ENCODE assay signal across 10 cellular contexts in the genomic region with DNA sequence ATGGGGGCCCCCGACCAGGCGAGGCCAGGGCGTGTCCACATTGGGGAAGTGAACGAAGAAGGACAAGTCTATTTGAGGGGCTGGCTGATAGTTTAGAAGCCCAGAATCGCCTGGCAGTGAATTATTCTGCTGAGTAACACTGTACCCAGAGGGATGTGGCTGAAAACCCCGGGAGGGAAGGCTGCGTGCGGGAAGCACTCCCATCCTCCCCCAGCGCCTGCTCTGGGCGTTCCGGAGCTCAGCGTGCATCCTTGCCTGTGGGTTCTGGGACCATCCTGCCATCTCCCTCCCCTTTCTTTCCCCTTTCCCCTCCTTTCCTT.
DNase-seq lines count a peak whose midpoint lies in the region; FAIRE-seq and TF ChIP-seq lines count a peak whose summit lies in the region.
"Had no signal": no experiment of that assay in that cellular context is flagged by ENCODE, and none has a peak within 500 bp of the region (broad histone marks: within the 10 kb centered on the region; RNA-seq: fewer than 3 reads in every experiment).

No MANE protein-coding gene starts in this region.

- DNase-seq in astrocyte of the hippocampus (ENCODE audit: low read depth, low spot score) (peak; percentile 11), right atrium auricular region (ENCODE audit: low spot score) (no peak), 8988T (no peak), GM12891 (ENCODE audit: insufficient read length, low spot score) (no peak), NK-92 (lab: John Stamatoyannopoulos, UW; ENCODE audit: unreplicated experiment) (no peak), D721Med (ENCODE audit: insufficient read length, low spot score) (no peak)
- DNase-seq: activated CD4-positive, alpha-beta T cell treated with anti-CD3 and anti-CD28 coated beads, Interleukin-2, amount 50 U/mL, for 4 hours; NCI-H2081 treated with DMSO at 0.1 percent for 48 hours had no signal

- no peak for TF ChIP-seq POLR2A in GM12891 (IDR thresholded peaks at IDR 0.05; ENCODE audit: low read depth, low read length)

- H3K9me3 ChIP-seq in BLaER1 (peaks cover 21% of the 10 kb centered on the region), right atrium auricular region (no peaks in the 10 kb centered on the region), skeletal muscle tissue (ENCODE audit: control insufficient read depth in 3 of 3, low read length in 3 of 3) (peaks cover 0 to 2% (median 1%) of the 10 kb centered on the region in 3 donors)

- H3K4me1 ChIP-seq in BLaER1 = peaks cover 62% of the 10 kb centered on the region
- H3K4me1 ChIP-seq in right atrium auricular region = peaks cover 0 to 52% of the 10 kb centered on the region in 2 donors
- peaks cover 15 to 37% (median 24%) of the 10 kb centered on the region in 3 donors for H3K4me1 ChIP-seq in skeletal muscle tissue (ENCODE audit: control insufficient read depth in 3 of 3, insufficient read depth in 3 of 3, low read length in 3 of 3)

- H3K4me2 ChIP-seq in BLaER1 = peak overlapping the region; percentile 36

- H3K4me3 ChIP-seq in BLaER1 (no peak overlapping the region), right atrium auricular region (no peak overlapping the region), skeletal muscle tissue (ENCODE audit: low read length in 3 of 3) (no peak overlapping the region)

- TF ChIP-seq CTCF in right atrium auricular region (IDR thresholded peaks at IDR 0.05) (no peak), D721Med (IDR thresholded peaks at IDR 0.05; ENCODE audit: insufficient read depth, missing control alignments) (no peak)

- H3K27ac ChIP-seq in BLaER1 = no peak overlapping the region
- H3K27ac ChIP-seq in right atrium auricular region = peak overlapping the region; percentile 70 to 75
- peak overlapping the region; percentile 65 for H3K27ac ChIP-seq in skeletal muscle tissue (ENCODE audit: low read depth, low read length)

- H3K9ac ChIP-seq in BLaER1 (no peak overlapping the region), skeletal muscle tissue (ENCODE audit: low read depth in 1 of 3, low read length in 3 of 3) (peak overlapping the region in 1 of 3 donors; percentile 60)

- no peak for FAIRE-seq in GM12891 (lab: Jason Lieb, UNC)
- FAIRE-seq in D721Med (lab: Jason Lieb, UNC) = no peak

- H4K20me1 ChIP-seq in BLaER1 = peaks cover 5% of the 10 kb centered on the region; the same call in 1 of the 2 replicates

- H3K27me3 ChIP-seq in BLaER1 (no peaks in the 10 kb centered on the region), right atrium auricular region (no peaks in the 10 kb centered on the region), skeletal muscle tissue (ENCODE audit: control insufficient read depth in 3 of 3, insufficient read depth in 3 of 3, low read length in 3 of 3) (peaks cover 0 to 12% (median 0%) of the 10 kb centered on the region in 3 donors)

- H3K36me3 ChIP-seq in BLaER1 (no peaks in the 10 kb centered on the region), right atrium auricular region (no peaks in the 10 kb centered on the region), skeletal muscle tissue (ENCODE audit: control insufficient read depth in 3 of 3, insufficient read depth in 3 of 3, low read length in 3 of 3) (no peaks in the 10 kb centered on the region)

TF ChIP-seq in GM12891, 5 proteins besides CTCF, POLR2A, EP300 and RAD21:
- TF ChIP-seq PAX5 (IDR thresholded peaks at IDR 0.05; ENCODE audit: insufficient read depth, low read length, severe bottlenecking) (no peak), POU2F2 (IDR thresholded peaks at IDR 0.05; ENCODE audit: low read depth, low read length) (no peak), SPI1 (IDR thresholded peaks at IDR 0.05; ENCODE audit: low read depth, low read length) (no peak), TAF1 (IDR thresholded peaks at IDR 0.05; ENCODE audit: low read depth, low read length) (no peak), POLR2AphosphoS5 (IDR thresholded peaks at IDR 0.05; ENCODE audit: low read depth, low read length) (no peak)
TF ChIP-seq in GM12891: peak in this region for 0.
